Comparison of ENCODE assay signal across 14 cellular contexts in the genomic region with DNA sequence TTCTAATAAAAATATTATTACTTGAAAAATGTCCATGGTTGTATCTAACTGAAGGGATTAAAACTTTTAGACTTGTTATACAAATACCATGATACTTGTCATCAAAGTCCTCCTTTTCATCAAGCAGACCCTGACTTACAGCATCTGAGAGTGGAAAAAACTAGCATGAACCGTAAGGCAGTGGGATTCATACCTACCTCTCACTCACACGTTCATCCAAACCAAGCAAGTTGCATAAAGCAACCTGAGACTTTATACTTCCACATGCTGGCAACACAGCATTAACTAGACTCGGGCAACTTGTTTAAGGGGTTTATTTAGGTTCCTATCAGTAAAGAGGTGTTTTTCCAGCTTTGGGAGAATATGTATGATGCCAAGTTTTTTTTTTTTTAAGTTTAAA. TPM values are rescaled to one million over a fixed set of nuclear protein-coding genes. Genes with fewer than 3 reads are reported as not detected.
DNase-seq lines count a peak whose midpoint lies in the region; ATAC-seq and TF ChIP-seq lines count a peak whose summit lies in the region.
"Had no signal": no experiment of that assay in that cellular context is flagged by ENCODE, and none has a peak within 500 bp of the region (broad histone marks: within the 10 kb centered on the region; RNA-seq: fewer than 3 reads in every experiment).

No MANE protein-coding gene starts in this region.

- no peaks in the 10 kb centered on the region for H3K27me3 Mint-ChIP-seq in Caco-2 (ENCODE audit: insufficient read depth, unreplicated experiment)
- H3K27me3 Mint-ChIP-seq in activated CD4-positive, alpha-beta memory T cell treated with anti-CD3 and anti-CD28 coated beads for 36 hours, result no peaks in the 10 kb centered on the region

- CTCF ChIA-PET in Caco-2 (lab: Charles Lee), result interaction anchor here (1.0 kb wide), 1 partner anchor 30 kb away, joined by 4 read pairs; no protein-coding TSS in a partner anchor
- CTCF ChIA-PET in activated CD4-positive, alpha-beta memory T cell treated with anti-CD3 and anti-CD28 coated beads for 36 hours (lab: Charles Lee), result interaction anchor here (0.9 kb wide), 1 partner anchor 72 kb away, joined by 4 read pairs; no protein-coding TSS in a partner anchor

- TF ChIP-seq CTCF in Caco-2 (IDR thresholded peaks at IDR 0.05; ENCODE audit: insufficient read depth in 1 of 2, low read depth in 1 of 2, low read length in 1 of 2, severe bottlenecking in 1 of 2, unreplicated experiment in 1 of 2), result no peak

- H3K4me3 ChIP-seq in Caco-2 (ENCODE audit: low read depth, low read length), result no peak overlapping the region
- H3K4me3 ChIP-seq: sigmoid colon had no signal

- no peaks in the 10 kb centered on the region for H3K9me3 Mint-ChIP-seq in Caco-2 (ENCODE audit: unreplicated experiment)
- H3K9me3 Mint-ChIP-seq in activated CD4-positive, alpha-beta memory T cell treated with anti-CD3 and anti-CD28 coated beads for 36 hours, result no peaks in the 10 kb centered on the region

- DNase-seq in Caco-2 (no peak), globus pallidus (ENCODE audit: low spot score) (no peak), UCSD-AML1 (lab: John Stamatoyannopoulos, UW; ENCODE audit: unreplicated experiment) (no peak), HPDE6-E6E7 (ENCODE audit: extremely low spot score) (no peak), NCI-H82 treated with DMSO at 0.1 percent for 48 hours (lab: John Stamatoyannopoulos, UW; ENCODE audit: unreplicated experiment) (no peak)
- no peak for DNase-seq in activated CD4-positive, alpha-beta memory T cell treated with anti-CD3 and anti-CD28 coated beads for 36 hours
- DNase-seq: HCEC 1CT, hypothalamus, IMR-90, NCI-H2029, sigmoid colon had no signal

- no peaks in the 10 kb centered on the region for H3K36me3 ChIP-seq in Caco-2 (ENCODE audit: control insufficient read depth, insufficient read depth, low read length)
- H3K36me3 ChIP-seq: sigmoid colon had no signal

- H3K27me3 ChIP-seq in Caco-2 (replicated peaks; ENCODE audit: control insufficient read depth, insufficient read depth, low read length), result no peaks in the 10 kb centered on the region
- H3K27me3 ChIP-seq: sigmoid colon had no signal

- H3K4me1 ChIP-seq in Caco-2, result peaks cover 17% of the 10 kb centered on the region

- ATAC-seq in GM19395 (IDR thresholded peaks at IDR 0.05; ENCODE audit: unreplicated experiment) (peak; percentile 53), HG03095 (IDR thresholded peaks at IDR 0.05; ENCODE audit: unreplicated experiment) (peak; percentile 27)
- ATAC-seq: Panc1 had no signal

- no peaks in the 10 kb centered on the region for H3K4me1 Mint-ChIP-seq in Caco-2 (ENCODE audit: low read depth, unreplicated experiment)
- peaks cover 7% of the 10 kb centered on the region for H3K4me1 Mint-ChIP-seq in activated CD4-positive, alpha-beta memory T cell treated with anti-CD3 and anti-CD28 coated beads for 36 hours (ENCODE audit: low read depth)

- peak overlapping the region; percentile 59 for H3K27ac Mint-ChIP-seq in Caco-2 (ENCODE audit: unreplicated experiment)
- H3K27ac Mint-ChIP-seq in activated CD4-positive, alpha-beta memory T cell treated with anti-CD3 and anti-CD28 coated beads for 36 hours, result peak overlapping the region; percentile 86

- no peaks in the 10 kb centered on the region for H3K9me3 ChIP-seq in Caco-2
- H3K9me3 ChIP-seq: sigmoid colon had no signal

- TSS peak; percentile 76 for BruUV-seq in Caco-2 (replicated peaks; lab: Mats Ljungman, UMichigan)

- intact Hi-C loops in Caco-2 (cut with micrococcal nuclease; ENCODE audit: unreplicated experiment), result loop anchor here (2.0 kb wide), 1 partner anchor 16 kb away; no protein-coding TSS in a partner anchor
- intact Hi-C loops in activated CD4-positive, alpha-beta memory T cell treated with anti-CD3 and anti-CD28 coated beads for 36 hours (cut with micrococcal nuclease), result loop anchor here (1.0 kb wide), 1 partner anchor 50 kb away; no protein-coding TSS in a partner anchor

- H3K36me3 Mint-ChIP-seq in Caco-2 (ENCODE audit: insufficient read depth, unreplicated experiment), result no peaks in the 10 kb centered on the region
- H3K36me3 Mint-ChIP-seq in activated CD4-positive, alpha-beta memory T cell treated with anti-CD3 and anti-CD28 coated beads for 36 hours, result no peaks in the 10 kb centered on the region

- POLR2A ChIA-PET in Caco-2 (lab: Charles Lee), result no interaction called here
- POLR2A ChIA-PET in activated CD4-positive, alpha-beta memory T cell treated with anti-CD3 and anti-CD28 coated beads for 36 hours (lab: Charles Lee), result no interaction called here

- peak overlapping the region; percentile 57 for H3K4me3 Mint-ChIP-seq in Caco-2 (ENCODE audit: unreplicated experiment)
- H3K4me3 Mint-ChIP-seq in activated CD4-positive, alpha-beta memory T cell treated with anti-CD3 and anti-CD28 coated beads for 36 hours, result peak overlapping the region; percentile 49

RNA-seq across cellular contexts. Expression of a gene that starts 22.6 kb away (rescaled TPM):
- total RNA-seq in Caco-2 (2022), result 0.45 and 0.63 TPM in 2 replicates
- total RNA-seq in activated CD4-positive, alpha-beta memory T cell treated with anti-CD3 and anti-CD28 coated beads for 36 hours, result not detected
- total RNA-seq: IMR-90 had no signal

RNA-seq across cellular contexts. Expression of a gene that starts 53.1 kb away (rescaled TPM):
- total RNA-seq in Caco-2 (2022), result 35.6 and 44.0 TPM in 2 replicates
- 100 to 1,000 TPM; 104 to 105 TPM for total RNA-seq in activated CD4-positive, alpha-beta memory T cell treated with anti-CD3 and anti-CD28 coated beads for 36 hours
